Comparison of ENCODE assay signal across 8 cellular contexts in the genomic region with DNA sequence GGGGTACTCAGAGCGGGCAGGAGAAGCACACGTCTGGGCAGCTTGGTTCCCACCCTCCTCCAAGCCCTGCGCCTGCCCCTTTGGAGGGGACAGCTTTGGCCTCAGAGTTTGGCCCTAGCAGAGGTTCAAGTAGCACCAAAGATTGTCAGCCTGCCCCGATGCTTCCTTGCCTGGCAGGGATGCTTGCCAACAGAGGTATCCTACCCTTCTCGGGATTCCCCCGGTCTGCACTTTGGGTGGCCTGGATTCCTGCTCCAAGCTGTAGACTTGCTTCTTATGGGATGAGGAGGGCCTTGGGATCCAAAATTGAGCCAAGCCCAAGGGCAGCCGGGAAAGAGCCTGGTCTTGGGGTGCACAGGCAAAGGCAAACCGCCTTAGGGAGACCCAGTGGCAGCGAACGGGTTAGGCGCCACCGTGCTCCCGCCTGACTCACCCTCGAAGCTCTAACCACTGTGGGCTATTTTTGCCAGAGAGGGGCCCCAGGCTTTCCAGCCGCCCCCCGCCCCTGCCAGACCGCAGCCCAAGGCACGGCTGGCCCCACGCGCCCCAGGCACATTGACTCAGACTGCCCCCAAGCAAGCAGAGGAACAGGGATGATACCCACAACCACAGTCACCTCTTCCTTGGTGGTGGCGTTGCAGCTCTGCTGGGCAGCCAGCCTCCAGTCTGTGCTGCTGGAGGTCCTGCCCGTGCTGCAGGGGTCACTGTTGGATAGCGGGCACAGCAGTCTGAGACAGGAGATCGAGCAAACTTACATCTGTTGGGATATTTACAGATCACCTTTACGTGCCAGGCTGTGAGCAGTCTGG. TPM values are rescaled to one million over a fixed set of nuclear protein-coding genes. Genes with fewer than 3 reads are reported as not detected.
DNase-seq lines count a peak whose midpoint lies in the region; ATAC-seq lines count a peak whose summit lies in the region.

No MANE protein-coding gene starts in this region.

- WGBS in mesenchymal stem cell: 34% methylated on average over 25 of the region's 25 CpGs

- H3K27ac Mint-ChIP-seq in activated CD8-positive, alpha-beta T cell treated with anti-CD3 and anti-CD28 coated beads, Interleukin-2, amount 10 ng/mL, durations not matched to agents 7 days and 5 days: no peak overlapping the region

- H4K20me1 ChIP-seq in BLaER1: peaks cover 82% of the 10 kb centered on the region

- peak overlapping the region in 1 of 2 experiments; percentile 41 for H3K14ac ChIP-seq in mesenchymal stem cell (ENCODE audit: low read length in 2 of 2)

- H2AFZ ChIP-seq in mesenchymal stem cell (ENCODE audit: low read depth, low read length): peak overlapping the region; percentile 32

- H2AK5ac ChIP-seq in mesenchymal stem cell (ENCODE audit: low read length, severe bottlenecking): no peak overlapping the region

- H3K9me3 ChIP-seq in BLaER1 (peaks cover 9% of the 10 kb centered on the region; the same call in 1 of the 2 replicates), HUES6 (ENCODE audit: control insufficient read depth, insufficient read depth, low read depth, low read length) (no peaks in the 10 kb centered on the region), mesenchymal stem cell (ENCODE audit: control insufficient read depth, low read length) (no peaks in the 10 kb centered on the region)

- peak overlapping the region; percentile 59 for H3K4me3 Mint-ChIP-seq in activated CD8-positive, alpha-beta T cell treated with anti-CD3 and anti-CD28 coated beads, Interleukin-2, amount 10 ng/mL, durations not matched to agents 7 days and 5 days

- peaks cover 82% of the 10 kb centered on the region for H3K27me3 Mint-ChIP-seq in activated CD8-positive, alpha-beta T cell treated with anti-CD3 and anti-CD28 coated beads, Interleukin-2, amount 10 ng/mL, durations not matched to agents 7 days and 5 days (ENCODE audit: low read depth)

- H2BK120ac ChIP-seq in mesenchymal stem cell (ENCODE audit: low read depth, low read length): no peak overlapping the region

- POLR2A ChIA-PET in activated CD8-positive, alpha-beta T cell treated with anti-CD3 and anti-CD28 coated beads, Interleukin-2, amount 10 ng/mL, durations not matched to agents 7 days and 5 days (lab: Charles Lee): interaction anchor here (1.5 kb wide), 1 partner anchor 15 kb away, joined by 5 read pairs; the partner anchor contains the start of gene ARF3

- peak; percentile 35 for DNase-seq in activated CD8-positive, alpha-beta T cell treated with anti-CD3 and anti-CD28 coated beads, Interleukin-2, amount 10 ng/mL, durations not matched to agents 7 days and 5 days
- peak; percentile 58 for DNase-seq in mesenchymal stem cell
- no peak for DNase-seq in DMS153 (lab: John Stamatoyannopoulos, UW)
- no peak for DNase-seq in NCI-H748 (lab: John Stamatoyannopoulos, UW; ENCODE audit: unreplicated experiment)

- no peak overlapping the region for H3K4ac ChIP-seq in mesenchymal stem cell (ENCODE audit: low read depth in 1 of 2, low read length in 2 of 2)

- H3K27ac ChIP-seq in BLaER1 (no peak overlapping the region), HUES6 (ENCODE audit: low read depth, low read length) (no peak overlapping the region), mesenchymal stem cell (ENCODE audit: low read length, poor library complexity, severe bottlenecking) (no peak overlapping the region)

- H3K18ac ChIP-seq in mesenchymal stem cell (ENCODE audit: low read depth in 1 of 2, low read length in 2 of 2): no peak overlapping the region

- no peak overlapping the region; the same call in 1 of the 2 replicates for H3K4me3 ChIP-seq in BLaER1
- peak overlapping the region; percentile 62 for H3K4me3 ChIP-seq in HUES6 (ENCODE audit: low read depth, low read length)
- H3K4me3 ChIP-seq in mesenchymal stem cell (ENCODE audit: insufficient read depth in 1 of 2, low read depth in 1 of 2, low read length in 2 of 2): no peak overlapping the region

- no peaks in the 10 kb centered on the region for H3K9me3 Mint-ChIP-seq in activated CD8-positive, alpha-beta T cell treated with anti-CD3 and anti-CD28 coated beads, Interleukin-2, amount 10 ng/mL, durations not matched to agents 7 days and 5 days (ENCODE audit: insufficient read depth)

- H3K4me1 ChIP-seq in BLaER1: peaks cover 38% of the 10 kb centered on the region
- peaks cover 43% of the 10 kb centered on the region for H3K4me1 ChIP-seq in HUES6 (ENCODE audit: control insufficient read depth, insufficient read depth, low read length)
- peaks cover 38% of the 10 kb centered on the region for H3K4me1 ChIP-seq in mesenchymal stem cell (ENCODE audit: control insufficient read depth, insufficient read depth, low read depth, low read length)

- H3K27me3 ChIP-seq in BLaER1: peaks cover 100% of the 10 kb centered on the region
- H3K27me3 ChIP-seq in HUES6 (ENCODE audit: control insufficient read depth, insufficient read depth, low read length): peaks cover 94% of the 10 kb centered on the region
- H3K27me3 ChIP-seq in mesenchymal stem cell (ENCODE audit: control insufficient read depth in 1 of 2, insufficient read depth in 1 of 2, low read length in 2 of 2): peaks cover 97 to 99% of the 10 kb centered on the region in 2 experiments

- H4K91ac ChIP-seq in mesenchymal stem cell (ENCODE audit: low read length): no peak overlapping the region

- CTCF ChIA-PET in activated CD8-positive, alpha-beta T cell treated with anti-CD3 and anti-CD28 coated beads, Interleukin-2, amount 10 ng/mL, durations not matched to agents 7 days and 5 days (lab: Charles Lee): interaction anchor here (1.1 to 6.0 kb wide), 7 partner anchors 7 to 126 kb away, joined by 3 to 42 read pairs (median 9); partner anchors contain the start of genes ARF3, DDN and WNT1

- H3K4me2 ChIP-seq in BLaER1: peak overlapping the region; percentile 43; the same call in 1 of the 2 replicates
- H3K4me2 ChIP-seq in mesenchymal stem cell (ENCODE audit: low read length, poor library complexity, severe bottlenecking): no peak overlapping the region

- H3K36me3 Mint-ChIP-seq in activated CD8-positive, alpha-beta T cell treated with anti-CD3 and anti-CD28 coated beads, Interleukin-2, amount 10 ng/mL, durations not matched to agents 7 days and 5 days (ENCODE audit: low read depth): no peaks in the 10 kb centered on the region

- peaks cover 41% of the 10 kb centered on the region for H3K4me1 Mint-ChIP-seq in activated CD8-positive, alpha-beta T cell treated with anti-CD3 and anti-CD28 coated beads, Interleukin-2, amount 10 ng/mL, durations not matched to agents 7 days and 5 days (ENCODE audit: low read depth)

- H3K9ac ChIP-seq in BLaER1 (no peak overlapping the region), HUES6 (ENCODE audit: low read length) (no peak overlapping the region), mesenchymal stem cell (ENCODE audit: low read length) (no peak overlapping the region)

- peak overlapping the region; percentile 34 for H2BK15ac ChIP-seq in mesenchymal stem cell (ENCODE audit: low read depth, poor library complexity, severe bottlenecking)

- no peak overlapping the region for H2BK5ac ChIP-seq in mesenchymal stem cell (ENCODE audit: low read depth, low read length, poor library complexity, severe bottlenecking)

- H2BK12ac ChIP-seq in mesenchymal stem cell (ENCODE audit: low read length in 2 of 2): no peak overlapping the region

- no peaks in the 10 kb centered on the region for H3K36me3 ChIP-seq in BLaER1
- no peaks in the 10 kb centered on the region for H3K36me3 ChIP-seq in HUES6 (ENCODE audit: control insufficient read depth, insufficient read depth, low read length)
- no peaks in the 10 kb centered on the region for H3K36me3 ChIP-seq in mesenchymal stem cell (ENCODE audit: control insufficient read depth in 1 of 2, insufficient read depth in 2 of 2, low read depth in 1 of 2, low read length in 2 of 2)

- no peaks in the 10 kb centered on the region for H3K79me1 ChIP-seq in mesenchymal stem cell (replicated peaks; ENCODE audit: low read length, poor library complexity, severe bottlenecking)

- H4K8ac ChIP-seq in mesenchymal stem cell (ENCODE audit: low read length): no peak overlapping the region

- H3K23ac ChIP-seq in mesenchymal stem cell (ENCODE audit: low read length in 2 of 2): no peak overlapping the region

- peak; percentile 28 for ATAC-seq in activated CD8-positive, alpha-beta T cell treated with anti-CD3 and anti-CD28 coated beads, Interleukin-2, amount 10 ng/mL, durations not matched to agents 7 days and 5 days
- ATAC-seq in HG03354 (IDR thresholded peaks at IDR 0.05; ENCODE audit: poor library complexity, severe bottlenecking, unreplicated experiment): no peak
- ATAC-seq in GM21528 (IDR thresholded peaks at IDR 0.05; ENCODE audit: low FRiP score, unreplicated experiment): no peak

RNA-seq across cellular contexts. Expression of gene WNT10B, which starts 0.9 kb away (rescaled TPM):
- total RNA-seq in activated CD8-positive, alpha-beta T cell treated with anti-CD3 and anti-CD28 coated beads, Interleukin-2, amount 10 ng/mL, durations not matched to agents 7 days and 5 days: 1 to 10 TPM; 2.4 to 3.2 TPM
- 0.11 TPM for polyA plus RNA-seq in mesenchymal stem cell (2013, experiment 1 of 2)
- polyA plus RNA-seq in mesenchymal stem cell (2013, experiment 2 of 2): 0.04 TPM

RNA-seq across cellular contexts. Expression of gene WNT1, which starts 5.7 kb away (rescaled TPM):
- total RNA-seq in activated CD8-positive, alpha-beta T cell treated with anti-CD3 and anti-CD28 coated beads, Interleukin-2, amount 10 ng/mL, durations not matched to agents 7 days and 5 days: 1 to 10 TPM in 1 of 2 experiments, under 1 TPM in 1; 0.81 to 1.1 TPM
- polyA plus RNA-seq in mesenchymal stem cell (2013, experiment 1 of 2): not detected
- polyA plus RNA-seq in mesenchymal stem cell (2013, experiment 2 of 2): not detected

RNA-seq across cellular contexts. Expression of gene ARF3, which starts 15.1 kb away (rescaled TPM):
- total RNA-seq in activated CD8-positive, alpha-beta T cell treated with anti-CD3 and anti-CD28 coated beads, Interleukin-2, amount 10 ng/mL, durations not matched to agents 7 days and 5 days: 100 to 1,000 TPM; 104 to 108 TPM
- polyA plus RNA-seq in mesenchymal stem cell (2013, experiment 1 of 2): 112 TPM
- 114 TPM for polyA plus RNA-seq in mesenchymal stem cell (2013, experiment 2 of 2)

RNA-seq across cellular contexts. Expression of gene DDN, which starts 26.8 kb away (rescaled TPM):
- under 1 TPM; 0.39 to 0.42 TPM for total RNA-seq in activated CD8-positive, alpha-beta T cell treated with anti-CD3 and anti-CD28 coated beads, Interleukin-2, amount 10 ng/mL, durations not matched to agents 7 days and 5 days
- polyA plus RNA-seq in mesenchymal stem cell (2013, experiment 1 of 2): 0.17 TPM
- polyA plus RNA-seq in mesenchymal stem cell (2013, experiment 2 of 2): 0.19 TPM

RNA-seq across cellular contexts. Expression of gene PRKAG1, which starts 46.2 kb away (rescaled TPM):
- 10 to 100 TPM; 57.5 to 59.8 TPM for total RNA-seq in activated CD8-positive, alpha-beta T cell treated with anti-CD3 and anti-CD28 coated beads, Interleukin-2, amount 10 ng/mL, durations not matched to agents 7 days and 5 days
- polyA plus RNA-seq in mesenchymal stem cell (2013, experiment 1 of 2): 62.2 TPM
- 63.2 TPM for polyA plus RNA-seq in mesenchymal stem cell (2013, experiment 2 of 2)

Comparison
In these comparisons a context has a peak if more than half of its experiments do, and no peak if none do; other contexts are left out.
1. DNase-seq: peak in activated CD8-positive, alpha-beta T cell treated with anti-CD3 and anti-CD28 coated beads, Interleukin-2, amount 10 ng/mL, durations not matched to agents 7 days and 5 days (single experiment) and mesenchymal stem cell (single experiment); none in DMS153 (single experiment) and NCI-H748 (single experiment).